Comparison of ENCODE assay signal across 6 cellular contexts in the genomic region with DNA sequence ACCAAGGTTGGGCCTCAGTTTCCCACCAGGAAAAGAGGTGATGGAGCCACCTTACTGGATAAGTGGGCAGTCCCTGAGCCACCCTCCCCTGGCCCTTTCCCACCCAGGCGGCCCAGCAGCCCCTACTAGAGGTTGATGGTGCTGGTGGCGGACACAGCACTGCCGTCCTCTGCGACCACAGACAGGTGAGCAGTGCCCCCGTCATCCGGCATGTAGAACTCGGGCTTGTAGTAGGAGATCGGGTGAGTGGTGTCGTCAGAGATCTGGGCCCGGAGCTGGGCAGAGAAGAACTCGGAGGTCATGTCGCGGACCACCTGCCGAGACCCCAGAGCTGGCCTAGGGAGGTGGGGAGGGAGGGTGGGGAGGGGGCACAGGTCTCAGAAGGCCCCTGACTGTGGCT. TPM values are rescaled to one million over a fixed set of nuclear protein-coding genes. Genes with fewer than 3 reads are reported as not detected.
"Had no signal": no experiment of that assay in that cellular context is flagged by ENCODE, and none has a peak within 500 bp of the region (broad histone marks: within the 10 kb centered on the region; RNA-seq: fewer than 3 reads in every experiment).

No MANE protein-coding gene starts in this region.

RNA-seq across cellular contexts. Expression of a gene that starts 2.3 kb away (rescaled TPM):
- total RNA-seq: HT-29, LHCN-M2, MCF 10A, OCI-LY7, PC-3, SK-MEL-5 had no signal
